8 cellular contexts compared by ENCODE assay signal in genomic region chr10:110081914-110082313, GRCh38.
A peak's percentile ranks its signal among the peaks of the same experiment; 100 is the strongest.
DNase-seq lines count a peak whose midpoint lies in the region; TF ChIP-seq lines count a peak whose summit lies in the region.

No MANE protein-coding gene starts in this region.

- DNase-seq in DMS153 (lab: John Stamatoyannopoulos, UW) (peak; percentile 61), NB4 (ENCODE audit: low read depth) (peak; percentile 80), mammary epithelial cell (peak; percentile 80), medulla oblongata (ENCODE audit: extremely low spot score) (peak; percentile 65), GM10266 (ENCODE audit: extremely low spot score) (no peak), SW480 (ENCODE audit: low spot score) (no peak), chondrocyte (ENCODE audit: low spot score) (no peak)
- no peak for DNase-seq in stimulated activated CD4-positive, alpha-beta T cell treated with anti-CD3 and anti-CD28 coated beads, Interleukin-12 subunit alpha, Interleukin-12 subunit beta, amount 100 ng/mL, for 4 hours

- no peak overlapping the region for H3K27ac Mint-ChIP-seq in chondrocyte (ENCODE audit: unreplicated experiment)

- H3K79me2 ChIP-seq in mammary epithelial cell (ENCODE audit: insufficient read depth, low read length): peaks cover 23% of the 10 kb centered on the region

- no peaks in the 10 kb centered on the region for H3K36me3 Mint-ChIP-seq in chondrocyte (ENCODE audit: low read depth)

- no peak for TF ChIP-seq POLR2A in NB4 (IDR thresholded peaks at IDR 0.05; ENCODE audit: extremely low read depth, insufficient read length)

- H4K20me1 ChIP-seq in mammary epithelial cell (ENCODE audit: insufficient read depth, low read length): no peaks in the 10 kb centered on the region

- H3K4me1 Mint-ChIP-seq in chondrocyte (ENCODE audit: low read depth): peaks cover 57% of the 10 kb centered on the region

- peak overlapping the region; percentile 30 for H2AFZ ChIP-seq in mammary epithelial cell (ENCODE audit: low read depth, low read length)

- no peaks in the 10 kb centered on the region for H3K27me3 ChIP-seq in mammary epithelial cell (ENCODE audit: insufficient read depth, low read length)

- peaks cover 4% of the 10 kb centered on the region for H3K9me3 Mint-ChIP-seq in chondrocyte (ENCODE audit: low read depth)

- CTCF ChIA-PET in mammary epithelial cell (lab: Charles Lee; ENCODE audit: low non-redundant PET): no interaction called here

- H3K9ac ChIP-seq in mammary epithelial cell (ENCODE audit: insufficient read depth, low read length): no peak overlapping the region

- no peaks in the 10 kb centered on the region for H3K27me3 Mint-ChIP-seq in chondrocyte (ENCODE audit: low read depth)

- H3K4me3 Mint-ChIP-seq in chondrocyte (ENCODE audit: unreplicated experiment): no peak overlapping the region

- BruUV-seq in mammary epithelial cell (replicated peaks; lab: Mats Ljungman, UMichigan): no TSS peak

- in situ Hi-C loops in mammary epithelial cell (cut with MboI; ENCODE audit: low sequenced_read_pairs in 2 of 2): no loop called here

- H3K27ac ChIP-seq in mammary epithelial cell (ENCODE audit: insufficient read depth, low read depth, low read length): peak overlapping the region; percentile 77

- 48% methylated on average over 3 of the region's 3 CpGs for WGBS in mammary epithelial cell (ENCODE audit: low coverage, missing lambda C conversion rate)

- intact Hi-C loops in mammary epithelial cell (cut with micrococcal nuclease): no loop called here

- H3K4me1 ChIP-seq in mammary epithelial cell (ENCODE audit: insufficient read depth, low read length): peaks cover 47% of the 10 kb centered on the region

- dilution Hi-C loops in mammary epithelial cell (cut with HindIII; ENCODE audit: low sequenced_read_pairs): no loop called here

- no peaks in the 10 kb centered on the region for H3K36me3 ChIP-seq in mammary epithelial cell (ENCODE audit: insufficient read depth, low read length)

- peak overlapping the region; percentile 50 for H3K4me2 ChIP-seq in mammary epithelial cell (ENCODE audit: insufficient read depth, low read depth, low read length)

- no peak overlapping the region for H3K4me3 ChIP-seq in NB4 (ENCODE audit: low read depth, low read length)
- H3K4me3 ChIP-seq in mammary epithelial cell (replicated peaks in 1 of 3; ENCODE audit: insufficient read depth in 1 of 3, low read depth in 2 of 3, low read length in 3 of 3): no peak overlapping the region

- no peaks in the 10 kb centered on the region for H3K9me3 ChIP-seq in mammary epithelial cell (replicated peaks; ENCODE audit: insufficient read depth, low read length)

- TF ChIP-seq CTCF in NB4 (IDR thresholded peaks at IDR 0.05; ENCODE audit: low read depth, low read length) (no peak), mammary epithelial cell (conservative IDR thresholded peaks at IDR 0.05 in 1 of 2, IDR thresholded peaks at IDR 0.05 in 1 of 2; ENCODE audit: extremely low read depth in 1 of 2, insufficient read depth in 1 of 2, low read depth in 1 of 2, low read length in 2 of 2) (no peak), GM10266 (IDR thresholded peaks at IDR 0.05; ENCODE audit: control insufficient read depth, insufficient read depth, low read depth, missing control alignments) (no peak), chondrocyte (IDR thresholded peaks at IDR 0.05) (no peak)

Comparison
In these comparisons a context has a peak if more than half of its experiments do, and no peak if none do; other contexts are left out.
1. DNase-seq: peak in DMS153 (single experiment), NB4 (single experiment), mammary epithelial cell (single experiment) and medulla oblongata (single experiment); none in GM10266 (single experiment), stimulated activated CD4-positive, alpha-beta T cell treated with anti-CD3 and anti-CD28 coated beads, Interleukin-12 subunit alpha, Interleukin-12 subunit beta, amount 100 ng/mL, for 4 hours (single experiment), SW480 (single experiment) and chondrocyte (single experiment).